In genomic region chr4:86054676-86055075, GRCh38 we compare ENCODE assay signal across 15 cellular contexts.
"Had no signal": no experiment of that assay in that cellular context is flagged by ENCODE, and none has a peak within 500 bp of the region (broad histone marks: within the 10 kb centered on the region; RNA-seq: fewer than 3 reads in every experiment).

No MANE protein-coding gene starts in this region.

- H3K27ac ChIP-seq: ascending aorta, ovary, spleen, testis, upper lobe of left lung had no signal

- H3K9me3 Mint-ChIP-seq: activated T-helper 17 cell treated with anti-CD3 and anti-CD28 coated beads, Interleukin-2, amount 50 U/mL, for 72 hours; T-helper 2 cell treated with Interferon-gamma antibody and Interleukin-4, amounts not matched to agents 5 μg/mL and 100 μg/mL, for 36 hours had no signal

- H3K27ac Mint-ChIP-seq: activated T-helper 17 cell treated with anti-CD3 and anti-CD28 coated beads, Interleukin-2, amount 50 U/mL, for 72 hours; stimulated activated naive CD8-positive, alpha-beta T cell treated with anti-CD3 and anti-CD28 coated beads, Interleukin-15, amount 100 ng/mL, for 72 hours; T-helper 2 cell treated with Interferon-gamma antibody and Interleukin-4, amounts not matched to agents 5 μg/mL and 100 μg/mL, for 36 hours had no signal

- H3K4me3 Mint-ChIP-seq: activated T-helper 17 cell treated with anti-CD3 and anti-CD28 coated beads, Interleukin-2, amount 50 U/mL, for 72 hours; stimulated activated naive CD8-positive, alpha-beta T cell treated with anti-CD3 and anti-CD28 coated beads, Interleukin-15, amount 100 ng/mL, for 72 hours; T-helper 2 cell treated with Interferon-gamma antibody and Interleukin-4, amounts not matched to agents 5 μg/mL and 100 μg/mL, for 36 hours had no signal

- H3K4me3 ChIP-seq: ascending aorta, ovary, spleen, testis, upper lobe of left lung had no signal

- H3K4me1 Mint-ChIP-seq: activated T-helper 17 cell treated with anti-CD3 and anti-CD28 coated beads, Interleukin-2, amount 50 U/mL, for 72 hours; stimulated activated naive CD8-positive, alpha-beta T cell treated with anti-CD3 and anti-CD28 coated beads, Interleukin-15, amount 100 ng/mL, for 72 hours had no signal

- ATAC-seq: activated T-helper 17 cell treated with anti-CD3 and anti-CD28 coated beads, Interleukin-2, amount 50 U/mL, for 72 hours; left ventricle myocardium superior; sciatic nerve; stimulated activated naive CD8-positive, alpha-beta T cell treated with anti-CD3 and anti-CD28 coated beads, Interleukin-15, amount 100 ng/mL, for 72 hours had no signal

- H3K27me3 Mint-ChIP-seq: activated T-helper 17 cell treated with anti-CD3 and anti-CD28 coated beads, Interleukin-2, amount 50 U/mL, for 72 hours had no signal

- DNase-seq: activated CD4-positive, alpha-beta T cell treated with anti-CD3 and anti-CD28 coated beads, Interleukin-2, amount 50 U/mL, for 1 hour; activated naive CD4-positive, alpha-beta T cell treated with Interleukin-2 at 50 U/mL for 16 hours; erythroblast; kidney glomerular epithelial cell; left ventricle myocardium superior; mesenchymal stem cell; ovary; spleen; stimulated activated naive CD8-positive, alpha-beta T cell treated with anti-CD3 and anti-CD28 coated beads, Interleukin-15, amount 100 ng/mL, for 72 hours; testis; upper lobe of left lung had no signal
